In genomic region chr9:128881884-128882676, GRCh38 we compare ENCODE assay signal across 1 cellular context.
TF ChIP-seq lines count a peak whose summit lies in the region.

TSS of gene KYAT1 (minus strand) at chr9:128881950. CDS start at chr9:128845405, 36,545 bp downstream.
TSS of gene LRRC8A (plus strand) at chr9:128882133. CDS start at chr9:128907165, 25,032 bp downstream.

TF ChIP-seq in HepG2, 621 proteins besides CTCF, POLR2A, EP300 and RAD21 (continued from another document and continues in another):
- peak; percentile 67; the same call in 1 of the 2 replicates for TF ChIP-seq ARID4A (CRISPR knock-in tag; IDR thresholded peaks at IDR 0.05; ENCODE audit: borderline replicate concordance)
- TF ChIP-seq ZSCAN25 (CRISPR knock-in tag; IDR thresholded peaks at IDR 0.05): peak; percentile 65
- no peak for TF ChIP-seq ATAD3A (CRISPR knock-in tag; IDR thresholded peaks at IDR 0.05)
- TF ChIP-seq ZNF20 (CRISPR knock-in tag; IDR thresholded peaks at IDR 0.05): no peak
- TF ChIP-seq NR2F2 (IDR thresholded peaks at IDR 0.05; ENCODE audit: borderline replicate concordance, low read depth): no peak
- no peak for TF ChIP-seq ZNF558 (CRISPR knock-in tag; IDR thresholded peaks at IDR 0.05; ENCODE audit: borderline replicate concordance)
- no peak for TF ChIP-seq ZNF280B (CRISPR knock-in tag; IDR thresholded peaks at IDR 0.05; ENCODE audit: borderline replicate concordance)
- no peak for TF ChIP-seq RORA (CRISPR knock-in tag; IDR thresholded peaks at IDR 0.05)
- TF ChIP-seq PHB2 (IDR thresholded peaks at IDR 0.05; ENCODE audit: partially characterized antibody): no peak
- TF ChIP-seq GRHL1 (CRISPR knock-in tag; conservative IDR thresholded peaks at IDR 0.05): no peak
- no peak for TF ChIP-seq ZNF605 (CRISPR knock-in tag; IDR thresholded peaks at IDR 0.05)
- peak; percentile 47; the same call in 1 of the 2 replicates for TF ChIP-seq RXRB (CRISPR knock-in tag; IDR thresholded peaks at IDR 0.05; ENCODE audit: borderline replicate concordance)
- TF ChIP-seq ZNF253 (CRISPR knock-in tag; IDR thresholded peaks at IDR 0.05; ENCODE audit: borderline replicate concordance): no peak
- TF ChIP-seq U2AF2 (IDR thresholded peaks at IDR 0.05; ENCODE audit: low read depth, low read length): no peak
- TF ChIP-seq BHLHE40 (IDR thresholded peaks at IDR 0.05; ENCODE audit: low read length): peak; percentile 20; the same call in 1 of the 2 replicates
- peak; percentile 99 for TF ChIP-seq CREB1 (IDR thresholded peaks at IDR 0.05)
- peak; percentile 95 for TF ChIP-seq CREB1 (CRISPR knock-in tag; IDR thresholded peaks at IDR 0.05)
- TF ChIP-seq ZFY (CRISPR knock-in tag; IDR thresholded peaks at IDR 0.05): peak; percentile 66
- TF ChIP-seq JUNB (CRISPR knock-in tag; IDR thresholded peaks at IDR 0.05; ENCODE audit: borderline replicate concordance): no peak
- TF ChIP-seq USF2 (IDR thresholded peaks at IDR 0.05; ENCODE audit: low read depth, low read length): no peak
- TF ChIP-seq USF2 (CRISPR knock-in tag; IDR thresholded peaks at IDR 0.05; ENCODE audit: borderline replicate concordance): no peak
- TF ChIP-seq ISL2 (CRISPR knock-in tag; IDR thresholded peaks at IDR 0.05): peak; percentile 39; the same call in 1 of the 2 replicates
- no peak for TF ChIP-seq SOX13 (IDR thresholded peaks at IDR 0.05)
- TF ChIP-seq SOX13 (CRISPR knock-in tag; conservative IDR thresholded peaks at IDR 0.05 in 1 of 2, IDR thresholded peaks at IDR 0.05 in 1 of 2): peak in 1 of 2 experiments; percentile 59; a peak in 1 of 4 replicates
- TF ChIP-seq ZNF816 (CRISPR knock-in tag; IDR thresholded peaks at IDR 0.05; ENCODE audit: borderline replicate concordance): no peak
- no peak for TF ChIP-seq ZNF362 (CRISPR knock-in tag; IDR thresholded peaks at IDR 0.05; ENCODE audit: borderline replicate concordance)
- TF ChIP-seq TBX3 (IDR thresholded peaks at IDR 0.05; ENCODE audit: borderline replicate concordance): no peak
- no peak for TF ChIP-seq TMF1 (CRISPR knock-in tag; IDR thresholded peaks at IDR 0.05; ENCODE audit: low read depth)
- no peak; the same call in 1 of the 2 replicates for TF ChIP-seq ZNF350 (CRISPR knock-in tag; IDR thresholded peaks at IDR 0.05; ENCODE audit: borderline replicate concordance, low read depth)
- TF ChIP-seq NCOA1 (CRISPR knock-in tag; IDR thresholded peaks at IDR 0.05): no peak
- peak; percentile 79 for TF ChIP-seq RBFOX2 (IDR thresholded peaks at IDR 0.05; ENCODE audit: low read depth, low read length)
- 0 out of 2 replicates have a peak, but pooled peaks have one; percentile 55 for TF ChIP-seq AKAP8 (CRISPR knock-in tag; IDR thresholded peaks at IDR 0.05)
- peak; percentile 80 for TF ChIP-seq KDM5A (IDR thresholded peaks at IDR 0.05; ENCODE audit: borderline replicate concordance, low read length)
- no peak for TF ChIP-seq LCORL (IDR thresholded peaks at IDR 0.05)
- TF ChIP-seq LCORL (CRISPR knock-in tag; IDR thresholded peaks at IDR 0.05): 0 out of 2 replicates have a peak, but pooled peaks have one; percentile 49
- TF ChIP-seq FOXP4 (CRISPR knock-in tag; IDR thresholded peaks at IDR 0.05): peak; percentile 38; the same call in 1 of the 2 replicates
- TF ChIP-seq SNAPC2 (CRISPR knock-in tag; IDR thresholded peaks at IDR 0.05): no peak
- peak; percentile 62; the same call in 1 of the 2 replicates for TF ChIP-seq GMEB2 (CRISPR knock-in tag; IDR thresholded peaks at IDR 0.05; ENCODE audit: low read depth)
- peak; percentile 56; the same call in 1 of the 2 replicates for TF ChIP-seq AHDC1 (CRISPR knock-in tag; IDR thresholded peaks at IDR 0.05; ENCODE audit: borderline replicate concordance)
- peak; percentile 62; the same call in 1 of the 2 replicates for TF ChIP-seq FOXK1 (CRISPR knock-in tag; IDR thresholded peaks at IDR 0.05; ENCODE audit: borderline replicate concordance, low read depth)
- no peak for TF ChIP-seq HMG20A (CRISPR knock-in tag; IDR thresholded peaks at IDR 0.05; ENCODE audit: borderline replicate concordance)
- peak; percentile 81 for TF ChIP-seq NR2C2 (CRISPR knock-in tag; IDR thresholded peaks at IDR 0.05; ENCODE audit: borderline replicate concordance)
- 0 out of 2 replicates have a peak, but pooled peaks have one; percentile 21 for TF ChIP-seq HES4 (CRISPR knock-in tag; IDR thresholded peaks at IDR 0.05; ENCODE audit: borderline replicate concordance)
